15 cellular contexts compared by ENCODE assay signal in the genomic region with DNA sequence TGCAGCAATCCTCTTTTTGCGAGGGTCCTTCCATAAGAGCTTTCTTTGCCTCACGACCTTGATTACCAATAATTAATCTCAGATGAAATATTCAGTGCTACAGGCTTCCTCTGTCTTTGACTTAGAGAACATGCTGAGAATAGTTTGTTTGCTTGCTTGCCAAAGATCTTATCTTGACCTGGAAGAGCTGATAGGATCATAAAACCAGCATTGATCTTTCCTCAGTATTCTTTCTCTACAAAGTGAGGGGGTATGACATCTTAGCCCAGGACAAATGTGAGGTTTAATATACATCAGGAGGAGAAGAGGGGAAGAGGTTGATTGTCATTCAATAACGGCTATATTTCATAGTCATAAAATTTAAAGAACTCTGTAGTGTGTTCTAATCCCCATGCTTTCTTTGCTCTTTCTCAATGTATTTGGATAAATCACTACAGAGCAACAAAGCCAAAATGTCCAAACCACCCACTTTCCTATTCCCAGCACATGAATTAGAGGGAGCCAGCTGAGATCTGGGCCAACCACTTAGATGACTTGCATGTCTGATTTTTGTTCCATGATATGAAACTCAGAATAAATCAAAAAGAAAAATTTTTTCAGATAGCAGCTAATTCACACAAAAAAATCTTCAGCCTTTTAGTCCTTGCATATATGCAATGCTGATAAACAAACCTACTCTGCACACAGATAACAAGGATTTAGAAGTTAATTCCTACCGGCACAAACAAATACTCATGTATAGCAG. TPM values are rescaled to one million over a fixed set of nuclear protein-coding genes. Genes with fewer than 3 reads are reported as not detected.
DNase-seq lines count a peak whose midpoint lies in the region; ATAC-seq and TF ChIP-seq lines count a peak whose summit lies in the region.
"Had no signal": no experiment of that assay in that cellular context is flagged by ENCODE, and none has a peak within 500 bp of the region (broad histone marks: within the 10 kb centered on the region; RNA-seq: fewer than 3 reads in every experiment).

No MANE protein-coding gene starts in this region.

- H3K27me3 Mint-ChIP-seq in T-helper 17 cell, result no peaks in the 10 kb centered on the region
- H3K27me3 Mint-ChIP-seq: CD8-positive, alpha-beta memory T cell had no signal

- no peak overlapping the region for H3K4me3 ChIP-seq in fibroblast of villous mesenchyme (ENCODE audit: low read depth, low read length)
- no peak overlapping the region for H3K4me3 ChIP-seq in mucosa of rectum (ENCODE audit: low read length in 2 of 2)
- H3K4me3 ChIP-seq in uterus, result no peak overlapping the region
- no peak overlapping the region for H3K4me3 ChIP-seq in lower leg skin (ENCODE audit: low read depth, poor library complexity, severe bottlenecking)
- H3K4me3 ChIP-seq: mucosa of descending colon, prostate gland had no signal

- peak overlapping the region; percentile 47 for H3K27ac Mint-ChIP-seq in T-helper 17 cell
- H3K27ac Mint-ChIP-seq: CD8-positive, alpha-beta memory T cell had no signal

- peak overlapping the region; percentile 4 to 23 for H3K27ac ChIP-seq in mucosa of rectum (ENCODE audit: low read depth in 2 of 2, low read length in 2 of 2)
- H3K27ac ChIP-seq in uterus, result peak overlapping the region; percentile 50 to 64
- H3K27ac ChIP-seq: WERI-Rb-1 had no signal

- ATAC-seq in T-helper 17 cell (no peak), HG03521 (IDR thresholded peaks at IDR 0.05; ENCODE audit: unreplicated experiment) (no peak), GM21825 (IDR thresholded peaks at IDR 0.05; ENCODE audit: unreplicated experiment) (no peak)
- ATAC-seq: mucosa of descending colon had no signal

- H3K4me1 Mint-ChIP-seq in T-helper 17 cell, result peaks cover 7% of the 10 kb centered on the region
- H3K4me1 Mint-ChIP-seq: CD8-positive, alpha-beta memory T cell had no signal

- 38 to 39% methylated on average over 4 of the region's 4 CpGs for WGBS in lower leg skin, 2 donors

- H3K4me1 ChIP-seq in mucosa of rectum (ENCODE audit: control insufficient read depth in 2 of 2, insufficient read depth in 2 of 2, low read length in 2 of 2) (peaks cover 0 to 5% of the 10 kb centered on the region in 2 donors), uterus (peaks cover 0 to 8% of the 10 kb centered on the region in 2 donors)

- H3K4me3 Mint-ChIP-seq in T-helper 17 cell, result no peak overlapping the region
- H3K4me3 Mint-ChIP-seq: CD8-positive, alpha-beta memory T cell had no signal

- no peak for DNase-seq in T-helper 17 cell
- peak; percentile 88 for DNase-seq in fibroblast of villous mesenchyme (ENCODE audit: low read depth)
- DNase-seq in uterus, result peak in 1 of 2 donors; percentile 59
- DNase-seq in lower leg skin (ENCODE audit: low spot score in 2 of 2), result no peak
- DNase-seq: activated naive CD4-positive, alpha-beta T cell; CD8-positive, alpha-beta memory T cell; HCEC 1CT; mucosa of descending colon; NCI-H2081; stimulated activated CD4-positive, alpha-beta T cell treated with anti-CD3 and anti-CD28 coated beads, Interleukin-2, amount 100 ng/mL, for 24 hours; WERI-Rb-1 had no signal

- H3K36me3 Mint-ChIP-seq in T-helper 17 cell (ENCODE audit: low read depth), result peaks cover 2% of the 10 kb centered on the region

- no peaks in the 10 kb centered on the region for H3K27me3 ChIP-seq in mucosa of rectum (ENCODE audit: control insufficient read depth in 2 of 2, insufficient read depth in 2 of 2, low read length in 2 of 2)
- H3K27me3 ChIP-seq in uterus, result no peaks in the 10 kb centered on the region

- no peaks in the 10 kb centered on the region for H3K9me3 ChIP-seq in T-helper 17 cell (ENCODE audit: control insufficient read depth, low read length, poor library complexity, severe bottlenecking)
- no peaks in the 10 kb centered on the region for H3K9me3 ChIP-seq in mucosa of rectum (ENCODE audit: control insufficient read depth in 2 of 2, low read length in 2 of 2)
- H3K9me3 ChIP-seq in uterus, result no peaks in the 10 kb centered on the region
- H3K9me3 ChIP-seq: mucosa of descending colon, prostate gland had no signal

- no peak overlapping the region for H3K9ac ChIP-seq in mucosa of rectum (ENCODE audit: low read depth in 1 of 2, low read length in 2 of 2)

- TF ChIP-seq CTCF in fibroblast of villous mesenchyme (IDR thresholded peaks at IDR 0.05; ENCODE audit: insufficient read depth, low read depth, low read length) (no peak), uterus (IDR thresholded peaks at IDR 0.05) (no peak), lower leg skin (IDR thresholded peaks at IDR 0.05) (no peak)

- intact Hi-C loops in uterus (cut with DNase I; ENCODE audit: low total_unique reads), result no loop called here
- intact Hi-C loops in lower leg skin (cut with DNase I; ENCODE audit: low total_unique reads), result no loop called here

- H3K36me3 ChIP-seq in mucosa of rectum (ENCODE audit: control insufficient read depth in 2 of 2, insufficient read depth in 2 of 2, low read length in 2 of 2) (peaks cover 7 to 19% of the 10 kb centered on the region in 2 donors), uterus (no peaks in the 10 kb centered on the region)
- H3K36me3 ChIP-seq: prostate gland had no signal

- TF ChIP-seq POLR2A in uterus (IDR thresholded peaks at IDR 0.05) (no peak), lower leg skin (IDR thresholded peaks at IDR 0.05) (no peak)

RNA-seq across cellular contexts. Expression of a gene that starts 50.5 kb away (rescaled TPM):
- total RNA-seq in T-helper 17 cell (10 to 100 TPM; 24.0 to 29.3 TPM), fibroblast of villous mesenchyme (28.3 and 28.9 TPM in 2 replicates), uterus (10 to 100 TPM in 3 of 4 donors, 1 to 10 TPM in 1; 8.8 to 48.5 (median 35.2) TPM), lower leg skin (10 to 100 TPM; 12.1 to 16.3 (median 15.4) TPM)
